ENCODE assay signal across 16 cellular contexts in genomic region chr17:565506-565905, GRCh38.
A peak's percentile ranks its signal among the peaks of the same experiment; 100 is the strongest.
DNase-seq lines count a peak whose midpoint lies in the region; ATAC-seq and TF ChIP-seq lines count a peak whose summit lies in the region.
"Had no signal": no experiment of that assay in that cellular context is flagged by ENCODE, and none has a peak within 500 bp of the region (broad histone marks: within the 10 kb centered on the region; RNA-seq: fewer than 3 reads in every experiment).

No MANE protein-coding gene starts in this region.

- no peak overlapping the region for H3K27ac ChIP-seq in 22Rv1
- H3K27ac ChIP-seq in H9 (ENCODE audit: insufficient read length, low read depth, low read length) = no peak overlapping the region
- H3K27ac ChIP-seq: hepatocyte had no signal

- H2BK120ac ChIP-seq in H9 (ENCODE audit: low read depth, low read length, poor library complexity, severe bottlenecking) = no peak overlapping the region

- H3K23ac ChIP-seq in H9 (ENCODE audit: insufficient read length, low read depth, low read length) = no peak overlapping the region

- H3K9me3 Mint-ChIP-seq in H9 = peaks cover under 1 to 2% of the 10 kb centered on the region in 2 experiments; a peak in 3 of 5 replicates
- peaks cover 3% of the 10 kb centered on the region for H3K9me3 Mint-ChIP-seq in WTC11
- H3K9me3 Mint-ChIP-seq in nephron progenitor cell = peaks cover 3% of the 10 kb centered on the region
- H3K9me3 Mint-ChIP-seq: activated CD4-positive, alpha-beta memory T cell treated with anti-CD3 and anti-CD28 coated beads, Interleukin-2, amount 10 ng/mL, durations not matched to agents 7 days and 5 days; activated T-cell treated with anti-CD3 and anti-CD28 coated beads, Interleukin-2, amount 50 U/mL, for 72 hours had no signal

- no peaks in the 10 kb centered on the region for H4K20me1 ChIP-seq in H9 (ENCODE audit: control insufficient read depth, insufficient read depth, insufficient read length)

- no peak overlapping the region for H2AFZ ChIP-seq in H9 (ENCODE audit: low read length)
- H2AFZ ChIP-seq: hepatocyte had no signal

- H4K91ac ChIP-seq in H9 (ENCODE audit: insufficient read length, low read depth, low read length) = no peak overlapping the region

- H3T11ph ChIP-seq in H9 (ENCODE audit: low read length) = no peak overlapping the region

- no peak overlapping the region for H3K18ac ChIP-seq in H9 (ENCODE audit: insufficient read length, low read depth, low read length)

- TF ChIP-seq CTCF in 22Rv1 (IDR thresholded peaks at IDR 0.05) (peak; percentile 16; the same call in 1 of the 2 replicates), H9 (conservative IDR thresholded peaks at IDR 0.05) (peak; percentile 47), WTC11 (IDR thresholded peaks at IDR 0.05) (no peak), nephron progenitor cell (IDR thresholded peaks at IDR 0.05) (no peak)

- H3K36me3 Mint-ChIP-seq in H9 (ENCODE audit: insufficient read depth in 1 of 3, low read depth in 3 of 3) (peaks cover 6 to 28% (median 20%) of the 10 kb centered on the region in 3 experiments; a peak in 6 of 7 replicates), WTC11 (peaks cover 16% of the 10 kb centered on the region), nephron progenitor cell (ENCODE audit: low read depth) (peaks cover 68% of the 10 kb centered on the region)

- H2AK5ac ChIP-seq in H9 (ENCODE audit: insufficient read length, low read length) = no peak overlapping the region

- no peak overlapping the region for H3K14ac ChIP-seq in H9 (ENCODE audit: insufficient read depth, low read length)

- POLR2A ChIA-PET in WTC11 (lab: Charles Lee) = no interaction called here

- H3K79me2 ChIP-seq in H9 (ENCODE audit: insufficient read depth, low read length) = no peaks in the 10 kb centered on the region
- H3K79me2 ChIP-seq: hepatocyte had no signal

- CTCF ChIA-PET in WTC11 (lab: Charles Lee) = interaction anchor here (0.5 to 2.6 kb wide), 11 partner anchors 21 to 246 kb away, joined by 3 to 23 read pairs (median 4); no protein-coding TSS in a partner anchor

- DNase-seq in H9 (peak; percentile 65), WTC11 (ENCODE audit: low spot score) (peak; percentile 35), iPS-NIHi11 (ENCODE audit: low spot score) (peak; percentile 29), nephron progenitor cell (no peak), Kasumi-1 (lab: John Stamatoyannopoulos, UW) (no peak)
- DNase-seq in activated effector memory CD4-positive, alpha-beta T cell treated with Interleukin-2 at 50 U/mL for 16 hours = no peak
- DNase-seq in effector CD8-positive, alpha-beta T cell (lab: John Stamatoyannopoulos, UW) = no peak
- DNase-seq: activated CD4-positive, alpha-beta memory T cell treated with anti-CD3 and anti-CD28 coated beads, Interleukin-2, amount 10 ng/mL, durations not matched to agents 7 days and 5 days; activated T-cell treated with anti-CD3 and anti-CD28 coated beads, Interleukin-2, amount 50 U/mL, for 72 hours; MM.1S; NCI-H187 treated with DMSO at 0.1 percent for 48 hours; NCI-H510A treated with DMSO at 0.1 percent for 48 hours; posterior cingulate gyrus; stimulated activated naive CD8-positive, alpha-beta T cell treated with anti-CD3 and anti-CD28 coated beads, Interleukin-15, Interleukin-2, amounts not matched to agents 100 U/mL and 50 U/mL, for 24 hours had no signal

- H2BK20ac ChIP-seq in H9 (ENCODE audit: low read depth, low read length, poor library complexity, severe bottlenecking) = no peak overlapping the region

- no peaks in the 10 kb centered on the region for H3K23me2 ChIP-seq in H9 (ENCODE audit: insufficient read length, low read depth, low read length, poor library complexity, severe bottlenecking)

- no peaks in the 10 kb centered on the region for H3K27me3 Mint-ChIP-seq in H9 (ENCODE audit: low read depth)
- H3K27me3 Mint-ChIP-seq in WTC11 (ENCODE audit: low read depth) = no peaks in the 10 kb centered on the region; the same call in 1 of the 2 replicates
- no peaks in the 10 kb centered on the region for H3K27me3 Mint-ChIP-seq in nephron progenitor cell (ENCODE audit: low read depth, poor library complexity)
- H3K27me3 Mint-ChIP-seq: activated CD4-positive, alpha-beta memory T cell treated with anti-CD3 and anti-CD28 coated beads, Interleukin-2, amount 10 ng/mL, durations not matched to agents 7 days and 5 days had no signal

- H3K56ac ChIP-seq in H9 (ENCODE audit: insufficient read length, low read depth, low read length) = no peak overlapping the region

- ATAC-seq in WTC11 = peak; percentile 68
- ATAC-seq: activated T-cell treated with anti-CD3 and anti-CD28 coated beads, Interleukin-2, amount 50 U/mL, for 72 hours; stimulated activated naive CD8-positive, alpha-beta T cell treated with anti-CD3 and anti-CD28 coated beads, Interleukin-15, Interleukin-2, amounts not matched to agents 100 U/mL and 50 U/mL, for 24 hours had no signal

- no peaks in the 10 kb centered on the region for H3K4me1 ChIP-seq in H9 (ENCODE audit: insufficient read depth, low read length)

- no peak overlapping the region for H3K4ac ChIP-seq in H9 (ENCODE audit: low read depth, low read length)

- no peak overlapping the region for H2BK12ac ChIP-seq in H9 (ENCODE audit: insufficient read length, low read depth, low read length)

- no CpG with 5 or more reads among the region's 11 CpGs for WGBS in H9 (ENCODE audit: extremely low coverage, insufficient read length, low lambda C conversion rate)

- H3K4me3 Mint-ChIP-seq in H9 = no peak overlapping the region
- H3K4me3 Mint-ChIP-seq in WTC11 = no peak overlapping the region
- no peak overlapping the region for H3K4me3 Mint-ChIP-seq in nephron progenitor cell
- H3K4me3 Mint-ChIP-seq: activated CD4-positive, alpha-beta memory T cell treated with anti-CD3 and anti-CD28 coated beads, Interleukin-2, amount 10 ng/mL, durations not matched to agents 7 days and 5 days; activated T-cell treated with anti-CD3 and anti-CD28 coated beads, Interleukin-2, amount 50 U/mL, for 72 hours had no signal

- no peak overlapping the region for H2BK15ac ChIP-seq in H9 (ENCODE audit: low read depth, low read length)

- no peak overlapping the region for H3K4me2 ChIP-seq in H9 (ENCODE audit: insufficient read depth, insufficient read length, low read length)
- H3K4me2 ChIP-seq: hepatocyte had no signal

- H4K8ac ChIP-seq in H9 (replicated peaks; ENCODE audit: insufficient read length, low read depth, low read length) = no peak overlapping the region

- H3K27ac Mint-ChIP-seq in H9 (peak overlapping the region in 1 of 3 experiments; percentile 60; a peak in 2 of 7 replicates), WTC11 (peak overlapping the region; percentile 25; the same call in 1 of the 2 replicates), nephron progenitor cell (no peak overlapping the region)
- H3K27ac Mint-ChIP-seq: activated CD4-positive, alpha-beta memory T cell treated with anti-CD3 and anti-CD28 coated beads, Interleukin-2, amount 10 ng/mL, durations not matched to agents 7 days and 5 days; activated T-cell treated with anti-CD3 and anti-CD28 coated beads, Interleukin-2, amount 50 U/mL, for 72 hours had no signal

- H3K4me1 Mint-ChIP-seq in H9 (no peaks in the 10 kb centered on the region), WTC11 (0 out of 2 replicates have a peak, but pooled peaks cover 3% of the 10 kb centered on the region), nephron progenitor cell (no peaks in the 10 kb centered on the region)

- H3K79me1 ChIP-seq in H9 (ENCODE audit: insufficient read depth, low read depth, low read length, poor library complexity, severe bottlenecking) = no peaks in the 10 kb centered on the region

- H3K9ac ChIP-seq in H9 (ENCODE audit: extremely low read depth, insufficient read length, low read length) = no peak overlapping the region

- no peak overlapping the region for H2BK5ac ChIP-seq in H9 (ENCODE audit: insufficient read length, low read length)

- H3K27me3 ChIP-seq in H9 (ENCODE audit: insufficient read depth, low read length) = no peaks in the 10 kb centered on the region
- H3K27me3 ChIP-seq: hepatocyte had no signal

- no peaks in the 10 kb centered on the region for H3K9me3 ChIP-seq in H9 (ENCODE audit: control insufficient read depth, low read depth, low read length)

- H4K5ac ChIP-seq in H9 (ENCODE audit: insufficient read length, low read depth, low read length) = no peak overlapping the region

TF ChIP-seq in WTC11, 78 proteins besides CTCF, POLR2A, EP300 and RAD21 (continues in another document):
- TF ChIP-seq ZNF121 (CRISPR knock-in tag; IDR thresholded peaks at IDR 0.05) = no peak
- TF ChIP-seq PREB (CRISPR knock-in tag; IDR thresholded peaks at IDR 0.05; ENCODE audit: borderline replicate concordance) = no peak
- TF ChIP-seq E2F1 (CRISPR knock-in tag; IDR thresholded peaks at IDR 0.05) = no peak
- TF ChIP-seq ZNF512 (CRISPR knock-in tag; IDR thresholded peaks at IDR 0.05; ENCODE audit: borderline replicate concordance) = no peak
- no peak for TF ChIP-seq CREM (CRISPR knock-in tag; IDR thresholded peaks at IDR 0.05)

Comparison
In these comparisons a context has a peak if more than half of its experiments do, and no peak if none do; other contexts are left out.
1. CTCF ChIP-seq: peak in 22Rv1 (single experiment) and H9 (single experiment); none in WTC11 (single experiment) and nephron progenitor cell (single experiment).
2. DNase-seq: peak in H9 (single experiment), WTC11 (single experiment) and iPS-NIHi11 (single experiment); none in nephron progenitor cell (single experiment), activated effector memory CD4-positive, alpha-beta T cell treated with Interleukin-2 at 50 U/mL for 16 hours (single experiment), Kasumi-1 (0 of 2) and effector CD8-positive, alpha-beta T cell (single experiment).